ENCODE assay signal across 14 cellular contexts in genomic region chr14:55572578-55572977, GRCh38. TPM values are rescaled to one million over a fixed set of nuclear protein-coding genes. Genes with fewer than 3 reads are reported as not detected.
A peak's percentile ranks its signal among the peaks of the same experiment; 100 is the strongest.
DNase-seq lines count a peak whose midpoint lies in the region; ATAC-seq and TF ChIP-seq lines count a peak whose summit lies in the region.
"Had no signal": no experiment of that assay in that cellular context is flagged by ENCODE, and none has a peak within 500 bp of the region (broad histone marks: within the 10 kb centered on the region; RNA-seq: fewer than 3 reads in every experiment).

No MANE protein-coding gene starts in this region.

- DNase-seq in BE2C (peak; percentile 74), NCI-H1105 treated with DMSO at 0.1 percent for 48 hours (lab: John Stamatoyannopoulos, UW) (peak; percentile 87), dermis microvascular lymphatic vessel endothelial cell (ENCODE audit: low read depth in 2 of 2) (peak; percentile 68 to 89), left lobe of liver (ENCODE audit: low spot score) (no peak), AG08395 (ENCODE audit: low spot score) (no peak), AG08396 (ENCODE audit: low spot score) (no peak)
- DNase-seq: activated CD8-positive, alpha-beta T cell treated with anti-CD3 and anti-CD28 coated beads, Interleukin-2, amount 10 ng/mL, durations not matched to agents 7 days and 5 days; kidney; NCI-H187; psoas muscle; trophoblast cell had no signal

- H3K27ac ChIP-seq in OCI-LY3 (ENCODE audit: low read length): peak overlapping the region; percentile 97
- H3K27ac ChIP-seq: psoas muscle, RWPE1 had no signal

- H3K9ac ChIP-seq in OCI-LY3 (ENCODE audit: low read length): peak overlapping the region; percentile 59; the same call in 1 of the 2 replicates

- no peaks in the 10 kb centered on the region for H3K79me2 ChIP-seq in OCI-LY3 (ENCODE audit: low read length)

- H3K27me3 ChIP-seq in BE2C (no peaks in the 10 kb centered on the region), OCI-LY3 (ENCODE audit: low read depth, low read length) (no peaks in the 10 kb centered on the region)

- H3K4me1 ChIP-seq in BE2C: peaks cover 17% of the 10 kb centered on the region
- H3K4me1 ChIP-seq in OCI-LY3 (ENCODE audit: low read length): peaks cover 56% of the 10 kb centered on the region
- H3K4me1 ChIP-seq: psoas muscle had no signal

- TF ChIP-seq CTCF in BE2C (IDR thresholded peaks at IDR 0.05; ENCODE audit: low read depth, low read length) (no peak), OCI-LY3 (IDR thresholded peaks at IDR 0.05; ENCODE audit: low read depth, low read length) (no peak)

- peak overlapping the region; percentile 7; the same call in 1 of the 2 replicates for H3K4me3 ChIP-seq in BE2C (ENCODE audit: low read depth, low read length)
- H3K4me3 ChIP-seq in OCI-LY3 (ENCODE audit: low read length): peak overlapping the region; percentile 66; the same call in 1 of the 2 replicates
- H3K4me3 ChIP-seq: psoas muscle had no signal

- H3K9me3 ChIP-seq in BE2C: no peaks in the 10 kb centered on the region
- H3K9me3 ChIP-seq in OCI-LY3 (ENCODE audit: insufficient read depth, low read length): no peaks in the 10 kb centered on the region
- H3K9me3 ChIP-seq: psoas muscle had no signal

- H3K4me2 ChIP-seq in OCI-LY3 (ENCODE audit: low read length): peak overlapping the region; percentile 94

- no peaks in the 10 kb centered on the region for H4K20me1 ChIP-seq in OCI-LY3 (ENCODE audit: insufficient read depth, low read length)

- no peak for ATAC-seq in left lobe of liver
- no peak for ATAC-seq in GM18861 (IDR thresholded peaks at IDR 0.05; ENCODE audit: unreplicated experiment)
- ATAC-seq: activated CD8-positive, alpha-beta T cell treated with anti-CD3 and anti-CD28 coated beads, Interleukin-2, amount 10 ng/mL, durations not matched to agents 7 days and 5 days had no signal

- H2AFZ ChIP-seq in OCI-LY3 (ENCODE audit: low read depth, low read length): no peak overlapping the region

- H3K36me3 ChIP-seq in BE2C (peaks cover 3% of the 10 kb centered on the region; the same call in 1 of the 2 replicates), OCI-LY3 (replicated peaks; ENCODE audit: low read depth, low read length) (peaks cover 15% of the 10 kb centered on the region)

RNA-seq across cellular contexts. Expression of gene KTN1, which starts 7.4 kb away (rescaled TPM):
- polyA plus RNA-seq in BE2C (2012; ENCODE audit: insufficient read depth, insufficient read length, low read depth): 94.3 TPM
- total RNA-seq in dermis microvascular lymphatic vessel endothelial cell: 95.2 and 111 TPM in 2 replicates
- 53.1 TPM for total RNA-seq in left lobe of liver

Comparison
In these comparisons a context has a peak if more than half of its experiments do, and no peak if none do; other contexts are left out.
1. DNase-seq: peak in BE2C (single experiment), NCI-H1105 treated with DMSO at 0.1 percent for 48 hours (single experiment) and dermis microvascular lymphatic vessel endothelial cell (2 of 2); none in left lobe of liver (single experiment), AG08395 (single experiment) and AG08396 (single experiment).